8 cellular contexts compared by ENCODE assay signal in genomic region chr1:84174051-84174556, GRCh38. TPM values are rescaled to one million over a fixed set of nuclear protein-coding genes. Genes with fewer than 3 reads are reported as not detected.
A peak's percentile ranks its signal among the peaks of the same experiment; 100 is the strongest.
DNase-seq lines count a peak whose midpoint lies in the region; ATAC-seq, FAIRE-seq and TF ChIP-seq lines count a peak whose summit lies in the region.

No MANE protein-coding gene starts in this region.

- FAIRE-seq in HepG2 (lab: Jason Lieb, UNC) = no peak
- FAIRE-seq in urothelium cell line (lab: Jason Lieb, UNC) = peak; percentile 5

- TF ChIP-seq POLR2A in HepG2 (IDR thresholded peaks at IDR 0.05; ENCODE audit: insufficient read depth in 1 of 2, low read depth in 2 of 2, low read length in 2 of 2) (no peak), right lobe of liver (IDR thresholded peaks at IDR 0.05) (no peak), esophagus squamous epithelium (IDR thresholded peaks at IDR 0.05) (no peak)

- no TSS peak for BruUV-seq in HepG2 (replicated peaks; lab: Mats Ljungman, UMichigan)

- H3K4me3 Mint-ChIP-seq in T-helper 17 cell = peak overlapping the region; percentile 33

- H3K4me3 ChIP-seq in HepG2 (replicated peaks in 1 of 3; ENCODE audit: insufficient read depth in 1 of 3, low read depth in 2 of 3, low read length in 3 of 3) (no peak overlapping the region), right lobe of liver (no peak overlapping the region), esophagus squamous epithelium (no peak overlapping the region)

- H4K20me1 ChIP-seq in HepG2 (ENCODE audit: insufficient read depth, low read length) = no peaks in the 10 kb centered on the region

- no peak for TF ChIP-seq RAD21 in HepG2 (CRISPR knock-in tag; IDR thresholded peaks at IDR 0.05)

- TF ChIP-seq EP300 in HepG2 (IDR thresholded peaks at IDR 0.05; ENCODE audit: low read depth in 2 of 2, low read length in 2 of 2) (no peak), HepG2 (CRISPR knock-in tag; IDR thresholded peaks at IDR 0.05; ENCODE audit: borderline replicate concordance) (no peak)

- H3K9me3 ChIP-seq in HepG2 (ENCODE audit: low read length) (no peaks in the 10 kb centered on the region), right lobe of liver (no peaks in the 10 kb centered on the region), T-helper 17 cell (ENCODE audit: control insufficient read depth, low read length, poor library complexity, severe bottlenecking) (no peaks in the 10 kb centered on the region), esophagus squamous epithelium (no peaks in the 10 kb centered on the region)

- no peak overlapping the region for H3K27ac ChIP-seq in HepG2 (ENCODE audit: extremely low read length, insufficient read depth, low read length)
- H3K27ac ChIP-seq in right lobe of liver = no peak overlapping the region
- H3K27ac ChIP-seq in esophagus squamous epithelium = no peak overlapping the region

- no peaks in the 10 kb centered on the region for H3K4me1 ChIP-seq in HepG2 (ENCODE audit: insufficient read depth, low read length)
- no peaks in the 10 kb centered on the region for H3K4me1 ChIP-seq in right lobe of liver
- peaks cover 0 to 7% (median 2%) of the 10 kb centered on the region in 3 donors for H3K4me1 ChIP-seq in esophagus squamous epithelium

- no peaks in the 10 kb centered on the region for H3K36me3 ChIP-seq in HepG2 (replicated peaks in 1 of 2; ENCODE audit: control insufficient read depth in 1 of 2, insufficient read depth in 2 of 2, low read length in 2 of 2)
- H3K36me3 ChIP-seq in right lobe of liver = no peaks in the 10 kb centered on the region
- no peaks in the 10 kb centered on the region for H3K36me3 ChIP-seq in esophagus squamous epithelium

- no peaks in the 10 kb centered on the region for H3K27me3 ChIP-seq in HepG2 (ENCODE audit: control insufficient read depth in 1 of 2, insufficient read depth in 2 of 2, low read length in 2 of 2)
- H3K27me3 ChIP-seq in right lobe of liver = no peaks in the 10 kb centered on the region
- H3K27me3 ChIP-seq in esophagus squamous epithelium = no peaks in the 10 kb centered on the region

- intact Hi-C loops in HepG2 (cut with micrococcal nuclease; ENCODE audit: unreplicated experiment) (no loop called here), right lobe of liver (cut with DNase I) (no loop called here), esophagus squamous epithelium (cut with DNase I) (no loop called here)

- H3K79me2 ChIP-seq in HepG2 (ENCODE audit: insufficient read depth, low read length) = no peaks in the 10 kb centered on the region

- H3K4me1 Mint-ChIP-seq in T-helper 17 cell = peaks cover 20% of the 10 kb centered on the region

- 58% methylated on average over 4 of the region's 4 CpGs for WGBS in HepG2 (ENCODE audit: low lambda C conversion rate)
- WGBS in right lobe of liver (ENCODE audit: insufficient coverage, low coverage, low lambda C conversion rate, missing lambda C conversion rate) = 68% methylated on average over 4 of the region's 4 CpGs
- WGBS in esophagus squamous epithelium, 2 donors = 86 to 90% methylated on average over 4 of the region's 4 CpGs

- peak; percentile 16 for DNase-seq in HepG2 (ENCODE audit: low spot score)
- no peak for DNase-seq in right lobe of liver
- DNase-seq in T-helper 17 cell = no peak
- peak; percentile 7 for DNase-seq in iPS DF 19.7 (ENCODE audit: low read depth, low spot score)
- peak; percentile 33 for DNase-seq in urothelium cell line (ENCODE audit: low spot score)
- no peak for DNase-seq in COLO668 (lab: John Stamatoyannopoulos, UW; ENCODE audit: unreplicated experiment)
- DNase-seq in cortex of kidney (lab: John Stamatoyannopoulos, UW) = no peak
- DNase-seq in esophagus squamous epithelium (lab: John Stamatoyannopoulos, UW) = no peak

- H2AFZ ChIP-seq in HepG2 (ENCODE audit: low read length) = no peak overlapping the region

- H3K27me3 Mint-ChIP-seq in T-helper 17 cell = no peaks in the 10 kb centered on the region

- CTCF ChIA-PET in HepG2 (lab: Yijun Ruan, JAX; ENCODE audit: low intra/inter-chr PET ratio, low total read pairs) = no interaction called here

- H3K9ac ChIP-seq in HepG2 (ENCODE audit: insufficient read depth, low read depth, low read length) = no peak overlapping the region

- H3K27ac Mint-ChIP-seq in T-helper 17 cell = no peak overlapping the region

- no peak for TF ChIP-seq CTCF in HepG2 (CRISPR knock-in tag; IDR thresholded peaks at IDR 0.05)
- TF ChIP-seq CTCF in right lobe of liver (IDR thresholded peaks at IDR 0.05) = no peak
- TF ChIP-seq CTCF in esophagus squamous epithelium (IDR thresholded peaks at IDR 0.05) = no peak

- ATAC-seq in HepG2 = no peak
- no peak for ATAC-seq in right lobe of liver
- ATAC-seq in T-helper 17 cell = no peak

- in situ Hi-C loops in HepG2 (cut with HindIII; ENCODE audit: extremely low pct_ligation_motif_present, low pct_unique_long_range_greater_than_20kb) = no loop called here

- no peak overlapping the region for H3K4me2 ChIP-seq in HepG2 (ENCODE audit: low read depth, low read length)

- POLR2A ChIA-PET in HepG2 (lab: Yijun Ruan, JAX) = no interaction called here

- peaks cover 6% of the 10 kb centered on the region for H3K36me3 Mint-ChIP-seq in T-helper 17 cell (ENCODE audit: low read depth)

TF ChIP-seq in HepG2, 621 proteins besides CTCF, POLR2A, EP300 and RAD21 (continues in another document):
- TF ChIP-seq MTA1 (CRISPR knock-in tag; IDR thresholded peaks at IDR 0.05; ENCODE audit: borderline replicate concordance) (no peak), TERF1 (CRISPR knock-in tag; IDR thresholded peaks at IDR 0.05) (no peak), ZNF24 (IDR thresholded peaks at IDR 0.05) (no peak), SATB2 (CRISPR knock-in tag; IDR thresholded peaks at IDR 0.05) (no peak), NFYB (CRISPR knock-in tag; IDR thresholded peaks at IDR 0.05) (no peak), IKZF4 (CRISPR knock-in tag; IDR thresholded peaks at IDR 0.05; ENCODE audit: borderline replicate concordance, low read depth, not compliant biosample characterization) (no peak)

RNA-seq across cellular contexts. Expression of gene PRKACB, which starts 30.0 kb away (rescaled TPM):
- total RNA-seq in HepG2 (2016; rRNA removed; fragmentation: Illumina TruSeq; extraction: Trizol) = 5.8 and 7.7 TPM in 2 replicates
- total RNA-seq in HepG2 (2016; cell fraction: cytosol; rRNA removed; fragmentation: Illumina TruSeq; extraction: Trizol; ENCODE audit: low read depth) = 4.1 and 5.3 TPM in 2 replicates
- total RNA-seq in HepG2 (2016; cell fraction: insoluble cytoplasmic fraction; rRNA removed; fragmentation: Illumina TruSeq; extraction: Trizol) = 5.6 and 8.1 TPM in 2 replicates
- total RNA-seq in HepG2 (2016; cell fraction: membrane; rRNA removed; fragmentation: Illumina TruSeq; extraction: Trizol) = 2.9 and 3.1 TPM in 2 replicates
- 4.9 and 5.9 TPM in 2 replicates for total RNA-seq in HepG2 (2016; cell fraction: nucleus; rRNA removed; fragmentation: Illumina TruSeq; extraction: Trizol)
- polyA plus RNA-seq in HepG2 (2011; rRNA removed) = 2.7 and 3.5 TPM in 2 replicates
- polyA plus RNA-seq in HepG2 (2011; cell fraction: cytosol; rRNA removed) = 1.3 and 2.6 TPM in 2 replicates
- 1.1 and 1.3 TPM in 2 replicates for polyA plus RNA-seq in HepG2 (2011; cell fraction: nucleus; rRNA removed)
- polyA plus RNA-seq in HepG2 (2012) = 2.3 and 2.9 TPM in 2 replicates
- 0.46 and 0.49 TPM in 2 replicates for polyA plus RNA-seq in HepG2 (2016; cell fraction: cytosol; fragmentation: Illumina TruSeq; extraction: Trizol; ENCODE audit: low read depth)
- polyA plus RNA-seq in HepG2 (2016; cell fraction: insoluble cytoplasmic fraction; fragmentation: Illumina TruSeq; extraction: Trizol; ENCODE audit: low read depth) = 10.9 and 11.0 TPM in 2 replicates
- 2.1 TPM in 2 replicates for polyA plus RNA-seq in HepG2 (2016; cell fraction: membrane; fragmentation: Illumina TruSeq; extraction: Trizol; ENCODE audit: low read depth)
- 4.8 and 5.4 TPM in 2 replicates for polyA plus RNA-seq in HepG2 (2016; cell fraction: nucleus; fragmentation: Illumina TruSeq; extraction: Trizol; ENCODE audit: insufficient read depth, low read depth)
- 5.0 and 14.6 TPM in 2 replicates for polyA minus RNA-seq in HepG2 (2011; rRNA and poly(A)+ RNA removed; ENCODE audit: low replicate concordance)
- polyA minus RNA-seq in HepG2 (2011; cell fraction: cytosol; rRNA and poly(A)+ RNA removed) = 4.6 and 5.5 TPM in 2 replicates
- polyA minus RNA-seq in HepG2 (2011; cell fraction: nucleus; rRNA and poly(A)+ RNA removed) = 10.2 TPM in 2 replicates
- 10 to 100 TPM; 11.1 to 19.7 (median 15.6) TPM for total RNA-seq in right lobe of liver
- total RNA-seq in T-helper 17 cell = 10 to 100 TPM; 72.8 to 77.6 TPM
- total RNA-seq in esophagus squamous epithelium = 10 to 100 TPM in 2 of 4 donors, 1 to 10 TPM in 2; 3.7 to 18.3 (median 11.3) TPM

Comparison
In these comparisons a context has a peak if more than half of its experiments do, and no peak if none do; other contexts are left out.
1. DNase-seq: peak in HepG2 (single experiment), iPS DF 19.7 (single experiment) and urothelium cell line (single experiment); none in right lobe of liver (0 of 3), T-helper 17 cell (0 of 3), COLO668 (single experiment), cortex of kidney (single experiment) and esophagus squamous epithelium (single experiment).